1 cellular context compared by ENCODE assay signal in the genomic region with DNA sequence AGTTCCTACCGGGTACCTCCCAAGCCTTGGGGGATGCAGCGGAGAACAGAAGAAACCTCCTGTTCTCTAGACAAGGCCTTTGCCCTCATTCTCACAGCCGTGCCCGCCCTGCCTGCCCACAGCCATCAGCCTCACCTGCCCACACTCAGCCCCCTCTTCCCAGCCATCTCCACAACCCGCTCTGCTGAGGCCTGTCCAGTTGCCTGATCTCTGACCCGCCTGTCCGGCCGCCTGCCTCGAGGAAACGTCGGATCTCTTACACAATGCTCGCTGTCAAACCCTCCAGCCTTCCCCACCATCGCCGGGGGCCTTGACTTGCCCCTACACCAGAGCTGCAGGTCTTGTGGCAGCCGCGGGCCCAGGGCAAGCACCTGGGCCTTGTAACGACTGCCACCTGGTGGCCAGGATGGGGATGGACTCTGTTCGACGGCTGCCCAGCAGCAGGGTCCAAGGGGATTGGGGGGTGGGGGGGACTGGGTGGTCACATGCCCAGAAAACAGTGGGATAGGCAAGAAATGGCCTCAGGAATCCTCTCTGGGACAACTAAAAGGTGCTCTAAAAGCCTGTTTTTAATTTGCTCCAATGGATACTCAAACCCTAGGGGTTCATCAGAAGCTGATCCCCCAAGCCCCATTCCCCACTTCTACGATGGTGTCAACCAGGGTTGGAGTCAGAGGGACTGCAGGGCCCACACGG.
TF ChIP-seq lines count a peak whose summit lies in the region.

No MANE protein-coding gene starts in this region.

TF ChIP-seq in H1, 55 proteins besides CTCF, POLR2A, EP300 and RAD21:
- TF ChIP-seq SIN3A (conservative IDR thresholded peaks at IDR 0.05 in 1 of 2, IDR thresholded peaks at IDR 0.05 in 1 of 2; ENCODE audit: low read depth in 1 of 2, low read length in 2 of 2) (peak in 1 of 2 experiments; percentile 84; a peak in 2 of 4 replicates), SIX5 (IDR thresholded peaks at IDR 0.05; ENCODE audit: low read depth, low read length) (no peak), JUND (IDR thresholded peaks at IDR 0.05; ENCODE audit: low read length) (peak; percentile 39; the same call in 1 of the 2 replicates), CHD1 (IDR thresholded peaks at IDR 0.05; ENCODE audit: low read depth, low read length) (peak; percentile 72), BRCA1 (IDR thresholded peaks at IDR 0.05; ENCODE audit: low read depth, low read length) (no peak), CEBPB (IDR thresholded peaks at IDR 0.05; ENCODE audit: low read depth, low read length) (peak; percentile 64; the same call in 1 of the 2 replicates), KDM5A (IDR thresholded peaks at IDR 0.05; ENCODE audit: low read length) (no peak), TBP (IDR thresholded peaks at IDR 0.05; ENCODE audit: low read depth, low read length) (0 out of 2 replicates have a peak, but pooled peaks have one; percentile 40), SP4 (IDR thresholded peaks at IDR 0.05; ENCODE audit: low read length) (no peak), SRF (IDR thresholded peaks at IDR 0.05; ENCODE audit: low read depth, low read length) (no peak), GABPA (IDR thresholded peaks at IDR 0.05; ENCODE audit: borderline replicate concordance, insufficient read depth, low read length) (peak; percentile 53; the same call in 1 of the 2 replicates), TAF7 (optimal IDR thresholded peaks at IDR 0.05; ENCODE audit: borderline replicate concordance, low read depth, low read length) (peak; percentile 42)
- TF ChIP-seq, protein P1, sequence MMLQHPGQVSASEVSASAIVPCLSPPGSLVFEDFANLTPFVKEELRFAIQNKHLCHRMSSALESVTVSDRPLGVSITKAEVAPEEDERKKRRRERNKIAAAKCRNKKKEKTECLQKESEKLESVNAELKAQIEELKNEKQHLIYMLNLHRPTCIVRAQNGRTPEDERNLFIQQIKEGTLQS (IDR thresholded peaks at IDR 0.05; ENCODE audit: insufficient read depth, low read depth, low read length) = peak; percentile 40; the same call in 1 of the 2 replicates
- TF ChIP-seq, protein P2, sequence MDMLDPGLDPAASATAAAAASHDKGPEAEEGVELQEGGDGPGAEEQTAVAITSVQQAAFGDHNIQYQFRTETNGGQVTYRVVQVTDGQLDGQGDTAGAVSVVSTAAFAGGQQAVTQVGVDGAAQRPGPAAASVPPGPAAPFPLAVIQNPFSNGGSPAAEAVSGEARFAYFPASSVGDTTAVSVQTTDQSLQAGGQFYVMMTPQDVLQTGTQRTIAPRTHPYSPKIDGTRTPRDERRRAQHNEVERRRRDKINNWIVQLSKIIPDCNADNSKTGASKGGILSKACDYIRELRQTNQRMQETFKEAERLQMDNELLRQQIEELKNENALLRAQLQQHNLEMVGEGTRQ (IDR thresholded peaks at IDR 0.05; ENCODE audit: low read length) = peak; percentile 54
- TF ChIP-seq, protein P3, sequence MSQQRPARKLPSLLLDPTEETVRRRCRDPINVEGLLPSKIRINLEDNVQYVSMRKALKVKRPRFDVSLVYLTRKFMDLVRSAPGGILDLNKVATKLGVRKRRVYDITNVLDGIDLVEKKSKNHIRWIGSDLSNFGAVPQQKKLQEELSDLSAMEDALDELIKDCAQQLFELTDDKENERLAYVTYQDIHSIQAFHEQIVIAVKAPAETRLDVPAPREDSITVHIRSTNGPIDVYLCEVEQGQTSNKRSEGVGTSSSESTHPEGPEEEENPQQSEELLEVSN (IDR thresholded peaks at IDR 0.05) = no peak
